Comparison of ENCODE assay signal across 15 cellular contexts in genomic region chr12:51118706-51119105, GRCh38. TPM values are rescaled to one million over a fixed set of nuclear protein-coding genes. Genes with fewer than 3 reads are reported as not detected.
DNase-seq lines count a peak whose midpoint lies in the region; ATAC-seq and TF ChIP-seq lines count a peak whose summit lies in the region.
"Had no signal": no experiment of that assay in that cellular context is flagged by ENCODE, and none has a peak within 500 bp of the region (broad histone marks: within the 10 kb centered on the region; RNA-seq: fewer than 3 reads in every experiment).

No MANE protein-coding gene starts in this region.

- H3K79me2 ChIP-seq in GM23248 (ENCODE audit: insufficient read depth) = 0 out of 2 replicates have a peak, but pooled peaks cover 10% of the 10 kb centered on the region

- H3K27me3 ChIP-seq in GM23248 (replicated peaks; ENCODE audit: insufficient read depth) (no peaks in the 10 kb centered on the region), endodermal cell (ENCODE audit: control insufficient read depth, insufficient read depth, low read length, poor library complexity, severe bottlenecking) (no peaks in the 10 kb centered on the region)
- H3K27me3 ChIP-seq: heart right ventricle had no signal

- no peaks in the 10 kb centered on the region for H3K9me2 ChIP-seq in GM23248 (ENCODE audit: insufficient read depth)

- H3K9me3 ChIP-seq in GM23248 (ENCODE audit: low read depth) (no peaks in the 10 kb centered on the region), endodermal cell (ENCODE audit: control insufficient read depth, low read length) (no peaks in the 10 kb centered on the region)
- H3K9me3 ChIP-seq: heart right ventricle had no signal

- no peak overlapping the region for H3K4me3 Mint-ChIP-seq in endodermal cell
- H3K4me3 Mint-ChIP-seq: natural killer cell treated with Interleukin-12 subunit alpha and Interleukin-12 subunit beta and Interleukin-15 and Interleukin-18, amount 100 ng/mL, for 72 hours had no signal

- no peaks in the 10 kb centered on the region for H3K4me1 Mint-ChIP-seq in endodermal cell

- in situ Hi-C loops in GM23248 (cut with MboI) = no loop called here

- H3K9me3 Mint-ChIP-seq in endodermal cell = no peaks in the 10 kb centered on the region
- H3K9me3 Mint-ChIP-seq: natural killer cell treated with Interleukin-12 subunit alpha and Interleukin-12 subunit beta and Interleukin-15 and Interleukin-18, amount 100 ng/mL, for 72 hours had no signal

- peak overlapping the region; percentile 21 for H3K27ac Mint-ChIP-seq in endodermal cell
- H3K27ac Mint-ChIP-seq: natural killer cell treated with Interleukin-12 subunit alpha and Interleukin-12 subunit beta and Interleukin-15 and Interleukin-18, amount 100 ng/mL, for 72 hours had no signal

- H3F3A ChIP-seq in GM23248 (ENCODE audit: insufficient read depth) = peaks cover 9% of the 10 kb centered on the region; the same call in 1 of the 2 replicates

- H3K27ac ChIP-seq in GM23248 (no peak overlapping the region), endodermal cell (ENCODE audit: low read depth, low read length) (no peak overlapping the region)
- H3K27ac ChIP-seq: heart right ventricle had no signal

- peaks cover 11% of the 10 kb centered on the region for H3K4me1 ChIP-seq in GM23248 (ENCODE audit: insufficient read depth)
- H3K4me1 ChIP-seq in endodermal cell (ENCODE audit: control insufficient read depth, insufficient read depth, low read length) = no peaks in the 10 kb centered on the region

- peaks cover 44% of the 10 kb centered on the region for H3K36me3 Mint-ChIP-seq in endodermal cell (ENCODE audit: low read depth)

- H3K9ac ChIP-seq in GM23248 = no peak overlapping the region
- H3K9ac ChIP-seq in endodermal cell (ENCODE audit: extremely low read depth, low read length, poor library complexity, severe bottlenecking) = no peak overlapping the region

- no peaks in the 10 kb centered on the region for H4K20me1 ChIP-seq in GM23248 (ENCODE audit: insufficient read depth)

- H2AFZ ChIP-seq in GM23248 = no peak overlapping the region

- 59 to 61% methylated on average over 3 of the region's 3 CpGs for WGBS in GM23248 (ENCODE audit: low coverage in 1 of 2, low lambda C conversion rate in 2 of 2, missing lambda C conversion rate in 2 of 2), 2 experiments
- 90 to 97% methylated on average over 3 of the region's 3 CpGs for WGBS in endodermal cell (ENCODE audit: insufficient coverage in 1 of 2, insufficient read length in 1 of 2), 2 experiments

- H3K4me3 ChIP-seq in GM23248 (no peak overlapping the region), endodermal cell (ENCODE audit: low read length) (no peak overlapping the region)
- H3K4me3 ChIP-seq: GM12878, heart right ventricle had no signal

- no peak for TF ChIP-seq CTCF in endodermal cell (conservative IDR thresholded peaks at IDR 0.05)

- H3K36me3 ChIP-seq in GM23248 (ENCODE audit: low read depth) (peaks cover 3% of the 10 kb centered on the region; the same call in 1 of the 2 replicates), endodermal cell (ENCODE audit: control insufficient read depth, insufficient read depth, low read length) (peaks cover 13% of the 10 kb centered on the region)

- no peak for ATAC-seq in stimulated activated naive CD8-positive, alpha-beta T cell treated with anti-CD3 and anti-CD28 coated beads, Interleukin-15, Interleukin-2, amounts not matched to agents 100 U/mL and 50 U/mL, for 24 hours
- ATAC-seq: GM12878; heart right ventricle; left ventricle myocardium superior; natural killer cell treated with Interleukin-12 subunit alpha and Interleukin-12 subunit beta and Interleukin-15 and Interleukin-18, amount 100 ng/mL, for 72 hours had no signal

- no peak overlapping the region for H3K4me2 ChIP-seq in GM23248 (ENCODE audit: unreplicated experiment)

- DNase-seq in GM23248 (peak; percentile 61), NCI-H226 (peak; percentile 98), endodermal cell (no peak), renal cortical epithelial cell (ENCODE audit: low read depth) (peak; percentile 94), DMS153 (lab: John Stamatoyannopoulos, UW) (no peak), NCI-H748 (lab: John Stamatoyannopoulos, UW; ENCODE audit: unreplicated experiment) (no peak)
- no peak for DNase-seq in stimulated activated naive CD8-positive, alpha-beta T cell treated with anti-CD3 and anti-CD28 coated beads, Interleukin-15, Interleukin-2, amounts not matched to agents 100 U/mL and 50 U/mL, for 24 hours
- DNase-seq: activated CD8-positive, alpha-beta memory T cell treated with anti-CD3 and anti-CD28 coated beads for 24 hours; activated naive CD4-positive, alpha-beta T cell; COR-L47; heart right ventricle; left ventricle myocardium superior; NCI-H2227 treated with DMSO at 0.1 percent for 48 hours had no signal

- H3K27me3 Mint-ChIP-seq in endodermal cell (ENCODE audit: insufficient read depth) = no peaks in the 10 kb centered on the region
- H3K27me3 Mint-ChIP-seq: natural killer cell treated with Interleukin-12 subunit alpha and Interleukin-12 subunit beta and Interleukin-15 and Interleukin-18, amount 100 ng/mL, for 72 hours had no signal

RNA-seq across cellular contexts. Expression of gene CSRNP2, which starts 35.3 kb away (rescaled TPM):
- total RNA-seq in GM23248 (2014; rRNA removed; shearing (Covaris generic)) = 21.4 and 22.0 TPM in 2 replicates
- 13.7 and 15.1 TPM in 2 replicates for polyA plus RNA-seq in GM23248 (2016; fragmentation: Nextera tagmentation; extraction: Ambion mirVana)
- total RNA-seq in endodermal cell = 10 to 100 TPM; 45.7 to 52.1 TPM
- polyA plus RNA-seq in endodermal cell (2013, experiment 1 of 2) = 34.2 TPM
- 33.4 TPM for polyA plus RNA-seq in endodermal cell (2013, experiment 2 of 2)
- 22.9 and 40.8 TPM in 2 replicates for total RNA-seq in renal cortical epithelial cell

RNA-seq across cellular contexts. Expression of gene TFCP2, which starts 54.2 kb away (rescaled TPM):
- 9.0 and 20.2 TPM in 2 replicates for total RNA-seq in GM23248 (2014; rRNA removed; shearing (Covaris generic))
- polyA plus RNA-seq in GM23248 (2016; fragmentation: Nextera tagmentation; extraction: Ambion mirVana) = 10.8 and 12.4 TPM in 2 replicates
- 10 to 100 TPM; 44.1 to 47.2 TPM for total RNA-seq in endodermal cell
- 36.5 TPM for polyA plus RNA-seq in endodermal cell (2013, experiment 1 of 2)
- polyA plus RNA-seq in endodermal cell (2013, experiment 2 of 2) = 37.0 TPM
- total RNA-seq in renal cortical epithelial cell = 14.1 and 31.3 TPM in 2 replicates

Comparison
In these comparisons a context has a peak if more than half of its experiments do, and no peak if none do; other contexts are left out.
1. DNase-seq: peak in GM23248 (single experiment), NCI-H226 (single experiment) and renal cortical epithelial cell (single experiment); none in endodermal cell (single experiment), stimulated activated naive CD8-positive, alpha-beta T cell treated with anti-CD3 and anti-CD28 coated beads, Interleukin-15, Interleukin-2, amounts not matched to agents 100 U/mL and 50 U/mL, for 24 hours (single experiment), DMS153 (single experiment) and NCI-H748 (single experiment).